Comparison of ENCODE assay signal across 14 cellular contexts in the genomic region with DNA sequence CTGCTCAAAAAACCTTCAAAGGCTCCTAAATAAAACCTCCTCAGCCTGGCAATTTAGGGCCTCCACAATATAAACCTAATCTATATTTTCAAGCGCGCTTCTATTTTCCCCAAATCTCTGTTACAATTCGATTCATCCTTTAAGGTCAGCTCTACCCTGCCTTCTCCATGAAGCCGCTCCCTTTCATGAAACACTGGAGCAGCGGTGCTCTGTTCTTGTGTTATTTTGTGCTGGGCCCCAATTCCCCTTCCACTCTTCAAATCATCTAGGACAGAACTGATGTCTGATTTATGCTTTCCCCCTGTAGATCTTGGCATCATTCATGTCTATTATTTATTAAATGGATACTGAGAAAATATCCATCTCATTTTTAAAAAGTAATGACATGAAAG. TPM values are rescaled to one million over a fixed set of nuclear protein-coding genes. Genes with fewer than 3 reads are reported as not detected.
DNase-seq lines count a peak whose midpoint lies in the region; ATAC-seq, FAIRE-seq and TF ChIP-seq lines count a peak whose summit lies in the region.
"Had no signal": no experiment of that assay in that cellular context is flagged by ENCODE, and none has a peak within 500 bp of the region (broad histone marks: within the 10 kb centered on the region; RNA-seq: fewer than 3 reads in every experiment).

No MANE protein-coding gene starts in this region.

- peaks cover 78% of the 10 kb centered on the region for H3K4me1 ChIP-seq in A549
- H3K4me1 ChIP-seq in trophoblast cell (ENCODE audit: control insufficient read depth in 1 of 2, insufficient read depth in 2 of 2, low read length in 2 of 2) = peaks cover 9 to 18% of the 10 kb centered on the region in 2 experiments

- H3K79me1 ChIP-seq in trophoblast cell (ENCODE audit: low read length) = peaks cover 15% of the 10 kb centered on the region

- H3K18ac ChIP-seq in trophoblast cell (ENCODE audit: low read length) = peak overlapping the region; percentile 73

- peaks cover 12% of the 10 kb centered on the region for H3K4me1 Mint-ChIP-seq in CD14-positive monocyte
- H3K4me1 Mint-ChIP-seq: activated naive CD4-positive, alpha-beta T cell treated with anti-CD3 and anti-CD28 coated beads, Interleukin-2, amount 50 U/mL, for 24 hours had no signal

- no peak for TF ChIP-seq POLR2A in A549 (IDR thresholded peaks at IDR 0.05; ENCODE audit: low read length)

- H2BK120ac ChIP-seq in trophoblast cell (ENCODE audit: insufficient read depth, low read length, poor library complexity) = peak overlapping the region; percentile 43

- H4K91ac ChIP-seq in trophoblast cell (ENCODE audit: low read depth, low read length) = peak overlapping the region; percentile 11

- no peaks in the 10 kb centered on the region for H3K27me3 ChIP-seq in trophoblast cell (ENCODE audit: insufficient read depth, low read length)

- H3K4me3 Mint-ChIP-seq in CD14-positive monocyte = no peak overlapping the region
- H3K4me3 Mint-ChIP-seq: activated naive CD4-positive, alpha-beta T cell treated with anti-CD3 and anti-CD28 coated beads, Interleukin-2, amount 50 U/mL, for 24 hours; dendritic cell treated with granulocyte-macrophage colony-stimulating factor and Interleukin-4, amounts not matched to agents 40 ng/mL and 50 ng/mL, for 4 days had no signal

- TF ChIP-seq CTCF in A549 (IDR thresholded peaks at IDR 0.05) = no peak
- no peak for TF ChIP-seq CTCF in astrocyte of the spinal cord (IDR thresholded peaks at IDR 0.05; ENCODE audit: low read depth, low read length)
- no peak for TF ChIP-seq CTCF in CD14-positive monocyte (IDR thresholded peaks at IDR 0.05)

- POLR2A ChIA-PET in A549 (lab: Yijun Ruan, JAX) = interaction anchor here (0.6 to 2.6 kb wide), 3 partner anchors 21 to 295 kb away, joined by 3 to 13 read pairs (median 5); no protein-coding TSS in a partner anchor

- H3K27ac ChIP-seq in A549 = peak overlapping the region; percentile 82 to 100
- peak overlapping the region; percentile 71 for H3K27ac ChIP-seq in trophoblast cell (ENCODE audit: low read depth, low read length)

- FAIRE-seq in A549 (lab: Jason Lieb, UNC) = no peak
- FAIRE-seq: A204.1 had no signal

- H3K9me3 Mint-ChIP-seq in CD14-positive monocyte = no peaks in the 10 kb centered on the region
- H3K9me3 Mint-ChIP-seq: activated naive CD4-positive, alpha-beta T cell treated with anti-CD3 and anti-CD28 coated beads, Interleukin-2, amount 50 U/mL, for 24 hours; dendritic cell treated with granulocyte-macrophage colony-stimulating factor and Interleukin-4, amounts not matched to agents 40 ng/mL and 50 ng/mL, for 4 days had no signal

- intact Hi-C loops in CD14-positive monocyte (cut with micrococcal nuclease) = loop anchor here in 1 of 2 donors (5.0 kb wide), 1 partner anchor 328 kb away; no protein-coding TSS in a partner anchor

- no peak overlapping the region for H4K8ac ChIP-seq in trophoblast cell (ENCODE audit: low read depth, low read length)

- peak overlapping the region; percentile 91; the same call in 2 of the 3 replicates for H3K4me3 ChIP-seq in A549
- peak overlapping the region; percentile 10 for H3K4me3 ChIP-seq in astrocyte of the spinal cord (ENCODE audit: low read depth, low read length)
- H3K4me3 ChIP-seq in trophoblast cell (ENCODE audit: low read depth, low read length) = no peak overlapping the region

- WGBS in A549 (ENCODE audit: missing lambda C conversion rate) = 78% methylated on average over 5 of the region's 5 CpGs
- 100% methylated on average over 3 of the region's 5 CpGs for WGBS in trophoblast cell (ENCODE audit: extremely low coverage, insufficient coverage, insufficient read length)

- no peak overlapping the region for H2AFZ ChIP-seq in trophoblast cell (ENCODE audit: insufficient read depth, low read length, poor library complexity)

- H3K36me3 Mint-ChIP-seq in CD14-positive monocyte = no peaks in the 10 kb centered on the region
- H3K36me3 Mint-ChIP-seq: activated naive CD4-positive, alpha-beta T cell treated with anti-CD3 and anti-CD28 coated beads, Interleukin-2, amount 50 U/mL, for 24 hours had no signal

- peak overlapping the region; percentile 81 for H3K4ac ChIP-seq in trophoblast cell (ENCODE audit: low read depth, low read length)

- H3K14ac ChIP-seq in trophoblast cell (ENCODE audit: low read length) = peak overlapping the region; percentile 74

- peak overlapping the region; percentile 81 for H2BK5ac ChIP-seq in trophoblast cell (ENCODE audit: low read depth, low read length, poor library complexity)

- H2AK5ac ChIP-seq in trophoblast cell (ENCODE audit: low read length) = no peak overlapping the region

- no peak overlapping the region for H4K12ac ChIP-seq in trophoblast cell (ENCODE audit: low read depth, low read length)

- H2BK12ac ChIP-seq in trophoblast cell (ENCODE audit: low read length) = no peak overlapping the region

- DNase-seq in A549 (ENCODE audit: low read depth in 1 of 2, low spot score in 1 of 2) (no peak), astrocyte of the spinal cord (ENCODE audit: low read depth, low spot score) (peak; percentile 33), globus pallidus (ENCODE audit: low spot score) (peak; percentile 19), trophoblast cell (no peak), AG20443 (ENCODE audit: low spot score) (no peak), NCI-H526 (lab: John Stamatoyannopoulos, UW) (no peak), CD14-positive monocyte (ENCODE audit: low spot score) (no peak), EL (no peak)
- DNase-seq: left ventricle myocardium superior, NCI-H774, SIG-M5 had no signal

- no peak for ATAC-seq in A549
- ATAC-seq: left ventricle myocardium superior had no signal

- no peak for TF ChIP-seq EP300 in A549 (IDR thresholded peaks at IDR 0.05)

- no peak overlapping the region for H3K9ac ChIP-seq in trophoblast cell (ENCODE audit: low read length)

- peaks cover 4 to 9% of the 10 kb centered on the region in 2 experiments for H3K36me3 ChIP-seq in trophoblast cell (ENCODE audit: control insufficient read depth in 1 of 2, insufficient read depth in 2 of 2, low read length in 2 of 2)

- TF ChIP-seq RAD21 in A549 (conservative IDR thresholded peaks at IDR 0.05 in 1 of 2, IDR thresholded peaks at IDR 0.05 in 1 of 2) = no peak

- H3K9me3 ChIP-seq in A549 (no peaks in the 10 kb centered on the region), trophoblast cell (ENCODE audit: insufficient read depth, low read depth, low read length) (no peaks in the 10 kb centered on the region)

- in situ Hi-C loops in astrocyte of the spinal cord (cut with HindIII; ENCODE audit: low sequenced_read_pairs) = loop anchor here (25.0 kb wide), 1 partner anchor 293 kb away; a partner anchor contains a TSS

- H3K4me2 ChIP-seq in A549 = peak overlapping the region; percentile 86
- H3K4me2 ChIP-seq in trophoblast cell (ENCODE audit: low read length) = peak overlapping the region; percentile 55

- no peak overlapping the region for H3K23ac ChIP-seq in trophoblast cell (ENCODE audit: low read length)

- H3K27ac Mint-ChIP-seq in CD14-positive monocyte = no peak overlapping the region
- H3K27ac Mint-ChIP-seq: activated naive CD4-positive, alpha-beta T cell treated with anti-CD3 and anti-CD28 coated beads, Interleukin-2, amount 50 U/mL, for 24 hours; dendritic cell treated with granulocyte-macrophage colony-stimulating factor and Interleukin-4, amounts not matched to agents 40 ng/mL and 50 ng/mL, for 4 days had no signal

- H3K27me3 Mint-ChIP-seq in CD14-positive monocyte (ENCODE audit: low read depth in 3 of 3) = peaks cover 25 to 38% (median 27%) of the 10 kb centered on the region in 3 donors

- H3K79me2 ChIP-seq in trophoblast cell (ENCODE audit: control insufficient read depth, insufficient read depth, low read length, poor library complexity) = peaks cover 14% of the 10 kb centered on the region

- CTCF ChIA-PET in A549 (lab: Yijun Ruan, JAX) = interaction anchor here (0.5 to 13.0 kb wide), 7 partner anchors 14 to 294 kb away, joined by 3 to 172 read pairs (median 5); no protein-coding TSS in a partner anchor

TF ChIP-seq in A549, 52 proteins besides CTCF, POLR2A, EP300 and RAD21:
- TF ChIP-seq KDM1A (IDR thresholded peaks at IDR 0.05; ENCODE audit: low read depth) (no peak), HOXB5 (CRISPR knock-in tag; IDR thresholded peaks at IDR 0.05) (no peak), CHD4 (IDR thresholded peaks at IDR 0.05; ENCODE audit: borderline replicate concordance) (no peak), TFCP2L1 (CRISPR knock-in tag; IDR thresholded peaks at IDR 0.05) (no peak), GATA3 (IDR thresholded peaks at IDR 0.05; ENCODE audit: borderline replicate concordance) (no peak), SREBF2 (IDR thresholded peaks at IDR 0.05) (no peak), FOSB (CRISPR knock-in tag; IDR thresholded peaks at IDR 0.05) (no peak)
- TF ChIP-seq, protein P1, sequence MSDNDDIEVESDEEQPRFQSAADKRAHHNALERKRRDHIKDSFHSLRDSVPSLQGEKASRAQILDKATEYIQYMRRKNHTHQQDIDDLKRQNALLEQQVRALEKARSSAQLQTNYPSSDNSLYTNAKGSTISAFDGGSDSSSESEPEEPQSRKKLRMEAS (IDR thresholded peaks at IDR 0.05) = no peak

RNA-seq across cellular contexts. Expression of a gene that starts 6.9 kb away (rescaled TPM):
- 193 and 217 TPM in 2 replicates for polyA plus RNA-seq in A549 (2011; rRNA removed)
- 48.0 and 74.2 TPM in 2 replicates for polyA plus RNA-seq in A549 (2012; cell fraction: cytosol; rRNA removed)
- polyA plus RNA-seq in A549 (2012; cell fraction: nucleus; rRNA removed) = 61.4 and 108 TPM in 2 replicates
- polyA plus RNA-seq in A549 (2017; fragmentation: RNase III; extraction: RNeasy Plus Mini Kit Qiagen cat#74134 plus additional on column Dnase treatment) = 44.2 to 51.0 TPM (median 49.0 TPM) in 3 replicates
- polyA minus RNA-seq in A549 (2011; rRNA and poly(A)+ RNA removed) = 94.7 and 114 TPM in 2 replicates
- 267 and 277 TPM in 2 replicates for polyA plus RNA-seq in trophoblast cell (2013)
- polyA plus RNA-seq in CD14-positive monocyte = under 1 TPM; 0.08 to 0.28 TPM

RNA-seq across cellular contexts. Expression of a gene that starts 57.7 kb away (rescaled TPM):
- polyA plus RNA-seq in A549 (2011; rRNA removed) (317 and 446 TPM in 2 replicates), A549 (2017; fragmentation: RNase III; extraction: RNeasy Plus Mini Kit Qiagen cat#74134 plus additional on column Dnase treatment) (364 to 374 TPM (median 372 TPM) in 3 replicates), CD14-positive monocyte (100 to 1,000 TPM; 353 to 391 TPM)
- 250 and 287 TPM in 2 replicates for polyA plus RNA-seq in A549 (2012; cell fraction: cytosol; rRNA removed)
- 60.2 and 107 TPM in 2 replicates for polyA plus RNA-seq in A549 (2012; cell fraction: nucleus; rRNA removed)
- 68.9 and 96.2 TPM in 2 replicates for polyA minus RNA-seq in A549 (2011; rRNA and poly(A)+ RNA removed)
- 191 and 200 TPM in 2 replicates for polyA plus RNA-seq in trophoblast cell (2013)

Comparison
In these comparisons a context has a peak if more than half of its experiments do, and no peak if none do; other contexts are left out.
1. DNase-seq: peak in astrocyte of the spinal cord (single experiment) and globus pallidus (single experiment); none in A549 (0 of 2), trophoblast cell (0 of 2), AG20443 (single experiment), NCI-H526 (0 of 2), CD14-positive monocyte (single experiment) and EL (single experiment).
2. RNA of a gene that starts 6.9 kb away (polyA plus RNA-seq): 44.2 to 217 TPM in A549; 0.08 to 0.28 TPM in CD14-positive monocyte; every median in the first group is over 10 times any median in the second.